Comparison of ENCODE assay signal across 9 cellular contexts in genomic region chr2:96353032-96353561, GRCh38. TPM values are rescaled to one million over a fixed set of nuclear protein-coding genes. Genes with fewer than 3 reads are reported as not detected.
DNase-seq lines count a peak whose midpoint lies in the region; ATAC-seq and TF ChIP-seq lines count a peak whose summit lies in the region.
"Had no signal": no experiment of that assay in that cellular context is flagged by ENCODE, and none has a peak within 500 bp of the region (broad histone marks: within the 10 kb centered on the region; RNA-seq: fewer than 3 reads in every experiment).

No MANE protein-coding gene starts in this region.

- TF ChIP-seq POLR2A in testis (IDR thresholded peaks at IDR 0.05) = no peak

- no peak overlapping the region for H3K27ac ChIP-seq in testis

- DNase-seq in MG63 (peak; percentile 27), left ventricle myocardium superior (peak; percentile 78), testis (peak; percentile 83), NCI-H1436 treated with DMSO at 0.1 percent for 48 hours (lab: John Stamatoyannopoulos, UW) (no peak), SKM-1 treated with dmso at 0.1 percent for 144 hours (lab: John Stamatoyannopoulos, UW; ENCODE audit: unreplicated experiment) (no peak), middle frontal gyrus (ENCODE audit: extremely low spot score, low spot score) (no peak)
- DNase-seq in effector CD8-positive, alpha-beta T cell (lab: John Stamatoyannopoulos, UW) = no peak
- DNase-seq: upper lobe of left lung had no signal

- ATAC-seq in SK-N-SH treated with all-trans-retinoic acid at 6 μM for 48 hours (peak; percentile 80), left ventricle myocardium superior (peak; percentile 65)

- TF ChIP-seq CTCF in testis (IDR thresholded peaks at IDR 0.05) = no peak

- 54 to 78% methylated on average over 9 of the region's 9 CpGs for WGBS in testis, 2 donors

- H3K4me1 ChIP-seq in testis = no peaks in the 10 kb centered on the region

- intact Hi-C loops in left ventricle myocardium superior (cut with micrococcal nuclease) (no loop called here), testis (cut with DNase I; ENCODE audit: low total_unique reads) (no loop called here)

- H3K27me3 ChIP-seq in MG63 = no peaks in the 10 kb centered on the region
- H3K27me3 ChIP-seq in testis = no peaks in the 10 kb centered on the region
- H3K27me3 ChIP-seq: upper lobe of left lung had no signal

- H3K4me3 ChIP-seq in MG63 (no peak overlapping the region), testis (no peak overlapping the region)
- H3K4me3 ChIP-seq: upper lobe of left lung had no signal

- H3K9me3 ChIP-seq in MG63 = no peaks in the 10 kb centered on the region
- no peaks in the 10 kb centered on the region for H3K9me3 ChIP-seq in testis
- H3K9me3 ChIP-seq: upper lobe of left lung had no signal

- H3K36me3 ChIP-seq in MG63 (peaks cover 60% of the 10 kb centered on the region), testis (ENCODE audit: low read depth, missing control alignments) (no peaks in the 10 kb centered on the region)
- H3K36me3 ChIP-seq: upper lobe of left lung had no signal

TF ChIP-seq in SK-N-SH treated with all-trans-retinoic acid at 6 μM for 48 hours, 23 proteins besides CTCF, POLR2A, EP300 and RAD21:
- TF ChIP-seq CSDC2 (CRISPR knock-in tag; IDR thresholded peaks at IDR 0.05) = peak; percentile 61; the same call in 1 of the 2 replicates
- no peak for TF ChIP-seq ARNTL (CRISPR knock-in tag; IDR thresholded peaks at IDR 0.05; ENCODE audit: borderline replicate concordance, low read depth)

RNA-seq across cellular contexts. Expression of gene NCAPH, which starts 17.5 kb away (rescaled TPM):
- total RNA-seq in MG63 (2014; rRNA removed; shearing (Covaris generic); ENCODE audit: low replicate concordance) = 31.5 and 34.2 TPM in 2 replicates
- 1.4 TPM for total RNA-seq in left ventricle myocardium superior
- total RNA-seq in testis = 10 to 100 TPM; 29.6 to 41.7 TPM
- 81.3 TPM for polyA plus RNA-seq in testis (ENCODE audit: insufficient read depth, low read depth, low replicate concordance)

RNA-seq across cellular contexts. Expression of gene ITPRIPL1, which starts 28.0 kb away (rescaled TPM):
- 4.7 TPM in 2 replicates for total RNA-seq in MG63 (2014; rRNA removed; shearing (Covaris generic); ENCODE audit: low replicate concordance)
- total RNA-seq in left ventricle myocardium superior (1.3 TPM), testis (10 to 100 TPM; 14.0 to 32.0 TPM)
- polyA plus RNA-seq in testis (ENCODE audit: insufficient read depth, low read depth, low replicate concordance) = 57.9 TPM

RNA-seq across cellular contexts. Expression of gene SNRNP200, which starts 47.8 kb away (rescaled TPM):
- total RNA-seq in MG63 (2014; rRNA removed; shearing (Covaris generic); ENCODE audit: low replicate concordance) = 56.6 and 56.9 TPM in 2 replicates
- total RNA-seq in left ventricle myocardium superior = 55.3 TPM
- total RNA-seq in testis = 100 to 1,000 TPM; 165 to 202 TPM
- polyA plus RNA-seq in testis (ENCODE audit: insufficient read depth, low read depth, low replicate concordance) = 181 TPM

Comparison
In these comparisons a context has a peak if more than half of its experiments do, and no peak if none do; other contexts are left out.
1. DNase-seq: peak in MG63 (single experiment), left ventricle myocardium superior (single experiment) and testis (single experiment); none in effector CD8-positive, alpha-beta T cell (single experiment), NCI-H1436 treated with DMSO at 0.1 percent for 48 hours (single experiment), SKM-1 treated with dmso at 0.1 percent for 144 hours (single experiment) and middle frontal gyrus (single experiment).
2. RNA of gene NCAPH, which starts 17.5 kb away (total RNA-seq): 29.6 to 41.7 TPM in testis and 31.5 to 34.2 TPM in MG63; 1.4 TPM in left ventricle myocardium superior (single experiment); every median in the first group is over 10 times any median in the second.